9 cellular contexts compared by ENCODE assay signal in genomic region chr19:7098096-7098495, GRCh38. TPM values are rescaled to one million over a fixed set of nuclear protein-coding genes. Genes with fewer than 3 reads are reported as not detected.
DNase-seq lines count a peak whose midpoint lies in the region; ATAC-seq, FAIRE-seq and TF ChIP-seq lines count a peak whose summit lies in the region.
"Had no signal": no experiment of that assay in that cellular context is flagged by ENCODE, and none has a peak within 500 bp of the region (broad histone marks: within the 10 kb centered on the region; RNA-seq: fewer than 3 reads in every experiment).

No MANE protein-coding gene starts in this region.

- no peak overlapping the region for H2AFZ ChIP-seq in HepG2 (ENCODE audit: low read length)

- no peak for TF ChIP-seq RAD21 in HepG2 (CRISPR knock-in tag; IDR thresholded peaks at IDR 0.05)

- peaks cover 18% of the 10 kb centered on the region for H3K36me3 Mint-ChIP-seq in activated naive CD4-positive, alpha-beta T cell treated with anti-CD3 and anti-CD28 coated beads, Interleukin-2, amount 50 U/mL, for 24 hours

- peaks cover 25% of the 10 kb centered on the region for H3K4me1 Mint-ChIP-seq in activated naive CD4-positive, alpha-beta T cell treated with anti-CD3 and anti-CD28 coated beads, Interleukin-2, amount 50 U/mL, for 24 hours

- TF ChIP-seq CTCF in heart left ventricle (IDR thresholded peaks at IDR 0.05) (no peak), HepG2 (CRISPR knock-in tag; IDR thresholded peaks at IDR 0.05) (no peak), upper lobe of right lung (IDR thresholded peaks at IDR 0.05) (no peak)

- H4K20me1 ChIP-seq in HepG2 (ENCODE audit: insufficient read depth, low read length), result no peaks in the 10 kb centered on the region

- intact Hi-C loops in heart left ventricle (cut with DNase I) (loop anchor here in 1 of 10 donors (1.0 kb wide), 1 partner anchor 29 kb away; the partner anchor contains the start of gene ZNF557), right cardiac atrium (cut with DNase I) (no loop called here), HepG2 (cut with micrococcal nuclease; ENCODE audit: unreplicated experiment) (no loop called here), upper lobe of right lung (cut with DNase I) (no loop called here)

- no peaks in the 10 kb centered on the region for H3K27me3 Mint-ChIP-seq in activated naive CD4-positive, alpha-beta T cell treated with anti-CD3 and anti-CD28 coated beads, Interleukin-2, amount 50 U/mL, for 24 hours

- in situ Hi-C loops in HepG2 (cut with HindIII; ENCODE audit: extremely low pct_ligation_motif_present, low pct_unique_long_range_greater_than_20kb), result no loop called here

- 93 to 100% (median 96%) methylated on average over 3 of the region's 3 CpGs for WGBS in heart left ventricle, 4 donors
- WGBS in right cardiac atrium, result 97% methylated on average over 3 of the region's 3 CpGs
- WGBS in HepG2 (ENCODE audit: low lambda C conversion rate), result 100% methylated on average over 3 of the region's 3 CpGs

- H3K4me1 ChIP-seq in heart left ventricle (peaks cover 0 to 12% (median 4%) of the 10 kb centered on the region in 12 donors), right cardiac atrium (ENCODE audit: control insufficient read depth, insufficient read depth, low read length) (no peaks in the 10 kb centered on the region), HepG2 (ENCODE audit: insufficient read depth, low read length) (peaks cover 37% of the 10 kb centered on the region), upper lobe of right lung (no peaks in the 10 kb centered on the region)

- BruUV-seq in HepG2 (replicated peaks; lab: Mats Ljungman, UMichigan), result no TSS peak

- H3K4me2 ChIP-seq in HepG2 (ENCODE audit: low read depth, low read length), result peak overlapping the region; percentile 95

- no peak for FAIRE-seq in HepG2 (lab: Jason Lieb, UNC)

- peaks cover 20% of the 10 kb centered on the region for H3K9me3 Mint-ChIP-seq in activated naive CD4-positive, alpha-beta T cell treated with anti-CD3 and anti-CD28 coated beads, Interleukin-2, amount 50 U/mL, for 24 hours

- CTCF ChIA-PET in HepG2 (lab: Yijun Ruan, JAX; ENCODE audit: low intra/inter-chr PET ratio, low total read pairs), result no interaction called here

- DNase-seq in heart left ventricle (no peak), right cardiac atrium (no peak), HepG2 (ENCODE audit: low spot score) (no peak), upper lobe of right lung (no peak), cortex of kidney (lab: John Stamatoyannopoulos, UW) (no peak), DMS153 (lab: John Stamatoyannopoulos, UW) (no peak), HuH-7.5 (ENCODE audit: low spot score) (no peak)

- H3K9me3 ChIP-seq in heart left ventricle (peaks cover 0 to 49% (median 16%) of the 10 kb centered on the region in 12 donors), right cardiac atrium (ENCODE audit: control insufficient read depth, low read length) (no peaks in the 10 kb centered on the region), HepG2 (ENCODE audit: low read length) (peaks cover 6% of the 10 kb centered on the region; the same call in 1 of the 2 replicates), upper lobe of right lung (peaks cover 7% of the 10 kb centered on the region)

- TF ChIP-seq POLR2A in heart left ventricle (IDR thresholded peaks at IDR 0.05), result no peak
- no peak for TF ChIP-seq POLR2A in HepG2 (IDR thresholded peaks at IDR 0.05; ENCODE audit: insufficient read depth in 1 of 2, low read depth in 2 of 2, low read length in 2 of 2)

- no peaks in the 10 kb centered on the region for H3K79me2 ChIP-seq in HepG2 (ENCODE audit: insufficient read depth, low read length)

- H3K27ac Mint-ChIP-seq in activated naive CD4-positive, alpha-beta T cell treated with anti-CD3 and anti-CD28 coated beads, Interleukin-2, amount 50 U/mL, for 24 hours, result peak overlapping the region; percentile 94

- no peak for ATAC-seq in heart left ventricle
- no peak for ATAC-seq in right cardiac atrium
- ATAC-seq in HepG2, result no peak
- ATAC-seq in upper lobe of right lung, result no peak

- H3K27me3 ChIP-seq in heart left ventricle (no peaks in the 10 kb centered on the region), right cardiac atrium (ENCODE audit: control insufficient read depth, insufficient read depth) (no peaks in the 10 kb centered on the region), HepG2 (ENCODE audit: control insufficient read depth in 1 of 2, insufficient read depth in 2 of 2, low read length in 2 of 2) (no peaks in the 10 kb centered on the region), upper lobe of right lung (no peaks in the 10 kb centered on the region)

- TF ChIP-seq EP300 in HepG2 (IDR thresholded peaks at IDR 0.05; ENCODE audit: low read depth in 2 of 2, low read length in 2 of 2), result no peak
- no peak for TF ChIP-seq EP300 in HepG2 (CRISPR knock-in tag; IDR thresholded peaks at IDR 0.05; ENCODE audit: borderline replicate concordance)

- H3K27ac ChIP-seq in heart left ventricle (peak overlapping the region in 8 of 12 donors; percentile 91 to 98 (median 94)), right cardiac atrium (ENCODE audit: low read length) (no peak overlapping the region), HepG2 (ENCODE audit: extremely low read length, insufficient read depth, low read length) (no peak overlapping the region), upper lobe of right lung (peak overlapping the region; percentile 91)

- H3K4me3 ChIP-seq in heart left ventricle (peak overlapping the region in 11 of 12 donors; percentile 45 to 91 (median 64)), right cardiac atrium (ENCODE audit: low read length) (no peak overlapping the region), HepG2 (replicated peaks in 1 of 3; ENCODE audit: insufficient read depth in 1 of 3, low read depth in 2 of 3, low read length in 3 of 3) (peak overlapping the region; percentile 66 to 83 (median 77); a peak in 4 of 6 replicates), upper lobe of right lung (peak overlapping the region; percentile 66)

- no peak overlapping the region for H3K9ac ChIP-seq in HepG2 (ENCODE audit: insufficient read depth, low read depth, low read length)

- peak overlapping the region; percentile 91 for H3K4me3 Mint-ChIP-seq in activated naive CD4-positive, alpha-beta T cell treated with anti-CD3 and anti-CD28 coated beads, Interleukin-2, amount 50 U/mL, for 24 hours

- POLR2A ChIA-PET in HepG2 (lab: Yijun Ruan, JAX), result no interaction called here

- H3K36me3 ChIP-seq in heart left ventricle (no peaks in the 10 kb centered on the region), HepG2 (replicated peaks in 1 of 2; ENCODE audit: control insufficient read depth in 1 of 2, insufficient read depth in 2 of 2, low read length in 2 of 2) (no peaks in the 10 kb centered on the region), upper lobe of right lung (no peaks in the 10 kb centered on the region)

RNA-seq across cellular contexts. Expression of gene ZNF557, which starts 28.6 kb away (rescaled TPM):
- total RNA-seq in heart left ventricle (1 to 10 TPM; 3.1 to 7.1 (median 3.9) TPM), right cardiac atrium (1 to 10 TPM; 4.8 to 5.8 (median 5.0) TPM), HepG2 (2016; rRNA removed; fragmentation: Illumina TruSeq; extraction: Trizol) (7.8 and 10.0 TPM in 2 replicates), upper lobe of right lung (11.1 TPM)
- polyA plus RNA-seq in heart left ventricle (1 to 10 TPM; 1.9 to 2.0 TPM), right cardiac atrium (2.3 TPM), HepG2 (2011; rRNA removed) (2.0 and 2.1 TPM in 2 replicates)
- total RNA-seq in HepG2 (2016; cell fraction: cytosol; rRNA removed; fragmentation: Illumina TruSeq; extraction: Trizol; ENCODE audit: low read depth), result 0.71 and 0.88 TPM in 2 replicates
- 8.6 and 9.5 TPM in 2 replicates for total RNA-seq in HepG2 (2016; cell fraction: insoluble cytoplasmic fraction; rRNA removed; fragmentation: Illumina TruSeq; extraction: Trizol)
- total RNA-seq in HepG2 (2016; cell fraction: membrane; rRNA removed; fragmentation: Illumina TruSeq; extraction: Trizol), result 3.4 and 3.8 TPM in 2 replicates
- 6.4 and 8.7 TPM in 2 replicates for total RNA-seq in HepG2 (2016; cell fraction: nucleus; rRNA removed; fragmentation: Illumina TruSeq; extraction: Trizol)
- 1.2 TPM in 2 replicates for polyA plus RNA-seq in HepG2 (2011; cell fraction: cytosol; rRNA removed)
- 3.4 TPM in 2 replicates for polyA plus RNA-seq in HepG2 (2011; cell fraction: nucleus; rRNA removed)
- polyA plus RNA-seq in HepG2 (2012), result 1.3 and 1.5 TPM in 2 replicates
- polyA plus RNA-seq in HepG2 (2016; cell fraction: cytosol; fragmentation: Illumina TruSeq; extraction: Trizol; ENCODE audit: low read depth), result 0.40 TPM in 2 replicates
- 2.5 and 2.6 TPM in 2 replicates for polyA plus RNA-seq in HepG2 (2016; cell fraction: insoluble cytoplasmic fraction; fragmentation: Illumina TruSeq; extraction: Trizol; ENCODE audit: low read depth)
- polyA plus RNA-seq in HepG2 (2016; cell fraction: membrane; fragmentation: Illumina TruSeq; extraction: Trizol; ENCODE audit: low read depth), result 0.63 and 0.64 TPM in 2 replicates
- 5.8 and 6.3 TPM in 2 replicates for polyA plus RNA-seq in HepG2 (2016; cell fraction: nucleus; fragmentation: Illumina TruSeq; extraction: Trizol; ENCODE audit: insufficient read depth, low read depth)
- polyA minus RNA-seq in HepG2 (2011; rRNA and poly(A)+ RNA removed; ENCODE audit: low replicate concordance), result 7.5 and 21.3 TPM in 2 replicates
- 3.1 and 4.2 TPM in 2 replicates for polyA minus RNA-seq in HepG2 (2011; cell fraction: cytosol; rRNA and poly(A)+ RNA removed)
- 17.9 and 18.5 TPM in 2 replicates for polyA minus RNA-seq in HepG2 (2011; cell fraction: nucleus; rRNA and poly(A)+ RNA removed)

RNA-seq across cellular contexts. Expression of gene MBD3L3, which starts 39.6 kb away (rescaled TPM):
- total RNA-seq in heart left ventricle, result not detected
- not detected for polyA plus RNA-seq in heart left ventricle
- total RNA-seq in right cardiac atrium, result not detected
- polyA plus RNA-seq in right cardiac atrium, result not detected
- not detected in 2 replicates for total RNA-seq in HepG2 (2016; rRNA removed; fragmentation: Illumina TruSeq; extraction: Trizol)
- not detected in 2 replicates for total RNA-seq in HepG2 (2016; cell fraction: cytosol; rRNA removed; fragmentation: Illumina TruSeq; extraction: Trizol; ENCODE audit: low read depth)
- total RNA-seq in HepG2 (2016; cell fraction: insoluble cytoplasmic fraction; rRNA removed; fragmentation: Illumina TruSeq; extraction: Trizol), result not detected in 2 replicates
- total RNA-seq in HepG2 (2016; cell fraction: membrane; rRNA removed; fragmentation: Illumina TruSeq; extraction: Trizol), result not detected in 2 replicates
- total RNA-seq in HepG2 (2016; cell fraction: nucleus; rRNA removed; fragmentation: Illumina TruSeq; extraction: Trizol), result not detected in 2 replicates
- not detected in 2 replicates for polyA plus RNA-seq in HepG2 (2011; rRNA removed)
- not detected in 2 replicates for polyA plus RNA-seq in HepG2 (2011; cell fraction: cytosol; rRNA removed)
- not detected in 2 replicates for polyA plus RNA-seq in HepG2 (2011; cell fraction: nucleus; rRNA removed)
- not detected in 2 replicates for polyA plus RNA-seq in HepG2 (2012)
- polyA plus RNA-seq in HepG2 (2016; cell fraction: cytosol; fragmentation: Illumina TruSeq; extraction: Trizol; ENCODE audit: low read depth), result not detected in 2 replicates
- not detected in 2 replicates for polyA plus RNA-seq in HepG2 (2016; cell fraction: insoluble cytoplasmic fraction; fragmentation: Illumina TruSeq; extraction: Trizol; ENCODE audit: low read depth)
- not detected in 2 replicates for polyA plus RNA-seq in HepG2 (2016; cell fraction: membrane; fragmentation: Illumina TruSeq; extraction: Trizol; ENCODE audit: low read depth)
- not detected in 2 replicates for polyA plus RNA-seq in HepG2 (2016; cell fraction: nucleus; fragmentation: Illumina TruSeq; extraction: Trizol; ENCODE audit: insufficient read depth, low read depth)
- not detected in 2 replicates for polyA minus RNA-seq in HepG2 (2011; rRNA and poly(A)+ RNA removed; ENCODE audit: low replicate concordance)
- polyA minus RNA-seq in HepG2 (2011; cell fraction: cytosol; rRNA and poly(A)+ RNA removed), result not detected in 2 replicates
- polyA minus RNA-seq in HepG2 (2011; cell fraction: nucleus; rRNA and poly(A)+ RNA removed), result not detected in 2 replicates
- not detected for total RNA-seq in upper lobe of right lung
- total RNA-seq: liver had no signal
- polyA plus RNA-seq: liver had no signal

RNA-seq across cellular contexts. Expression of gene MBD3L2, which starts 49.0 kb away (rescaled TPM):
- total RNA-seq in heart left ventricle, result not detected
- polyA plus RNA-seq in heart left ventricle, result not detected
- total RNA-seq in right cardiac atrium, result not detected
- not detected for polyA plus RNA-seq in right cardiac atrium
- total RNA-seq in HepG2 (2016; rRNA removed; fragmentation: Illumina TruSeq; extraction: Trizol), result not detected in 2 replicates
- total RNA-seq in HepG2 (2016; cell fraction: cytosol; rRNA removed; fragmentation: Illumina TruSeq; extraction: Trizol; ENCODE audit: low read depth), result not detected in 2 replicates
- total RNA-seq in HepG2 (2016; cell fraction: insoluble cytoplasmic fraction; rRNA removed; fragmentation: Illumina TruSeq; extraction: Trizol), result not detected in 2 replicates
- not detected in 2 replicates for total RNA-seq in HepG2 (2016; cell fraction: membrane; rRNA removed; fragmentation: Illumina TruSeq; extraction: Trizol)
- total RNA-seq in HepG2 (2016; cell fraction: nucleus; rRNA removed; fragmentation: Illumina TruSeq; extraction: Trizol), result not detected in 2 replicates
- not detected in 2 replicates for polyA plus RNA-seq in HepG2 (2011; rRNA removed)
- not detected in 2 replicates for polyA plus RNA-seq in HepG2 (2011; cell fraction: cytosol; rRNA removed)
- not detected in 2 replicates for polyA plus RNA-seq in HepG2 (2011; cell fraction: nucleus; rRNA removed)
- not detected in 2 replicates for polyA plus RNA-seq in HepG2 (2012)
- not detected in 2 replicates for polyA plus RNA-seq in HepG2 (2016; cell fraction: cytosol; fragmentation: Illumina TruSeq; extraction: Trizol; ENCODE audit: low read depth)
- polyA plus RNA-seq in HepG2 (2016; cell fraction: insoluble cytoplasmic fraction; fragmentation: Illumina TruSeq; extraction: Trizol; ENCODE audit: low read depth), result not detected in 2 replicates
- not detected in 2 replicates for polyA plus RNA-seq in HepG2 (2016; cell fraction: membrane; fragmentation: Illumina TruSeq; extraction: Trizol; ENCODE audit: low read depth)
- polyA plus RNA-seq in HepG2 (2016; cell fraction: nucleus; fragmentation: Illumina TruSeq; extraction: Trizol; ENCODE audit: insufficient read depth, low read depth), result not detected in 2 replicates
- not detected in 2 replicates for polyA minus RNA-seq in HepG2 (2011; rRNA and poly(A)+ RNA removed; ENCODE audit: low replicate concordance)
- not detected in 2 replicates for polyA minus RNA-seq in HepG2 (2011; cell fraction: cytosol; rRNA and poly(A)+ RNA removed)
- not detected in 2 replicates for polyA minus RNA-seq in HepG2 (2011; cell fraction: nucleus; rRNA and poly(A)+ RNA removed)
- not detected for total RNA-seq in upper lobe of right lung
- total RNA-seq: liver had no signal
- polyA plus RNA-seq: liver had no signal

RNA-seq across cellular contexts. Expression of gene MBD3L4, which starts 58.1 kb away (rescaled TPM):
- total RNA-seq in heart left ventricle (not detected), right cardiac atrium (not detected), HepG2 (2016; rRNA removed; fragmentation: Illumina TruSeq; extraction: Trizol) (not detected in 2 replicates), upper lobe of right lung (not detected)
- polyA plus RNA-seq in heart left ventricle (not detected), right cardiac atrium (not detected), HepG2 (2011; rRNA removed) (not detected in 2 replicates)
- total RNA-seq in HepG2 (2016; cell fraction: cytosol; rRNA removed; fragmentation: Illumina TruSeq; extraction: Trizol; ENCODE audit: low read depth), result not detected in 2 replicates
- not detected in 2 replicates for total RNA-seq in HepG2 (2016; cell fraction: insoluble cytoplasmic fraction; rRNA removed; fragmentation: Illumina TruSeq; extraction: Trizol)
- total RNA-seq in HepG2 (2016; cell fraction: membrane; rRNA removed; fragmentation: Illumina TruSeq; extraction: Trizol), result not detected in 2 replicates
- not detected in 2 replicates for total RNA-seq in HepG2 (2016; cell fraction: nucleus; rRNA removed; fragmentation: Illumina TruSeq; extraction: Trizol)
- not detected in 2 replicates for polyA plus RNA-seq in HepG2 (2011; cell fraction: cytosol; rRNA removed)
- polyA plus RNA-seq in HepG2 (2011; cell fraction: nucleus; rRNA removed), result not detected in 2 replicates
- polyA plus RNA-seq in HepG2 (2012), result not detected in 2 replicates
- not detected in 2 replicates for polyA plus RNA-seq in HepG2 (2016; cell fraction: cytosol; fragmentation: Illumina TruSeq; extraction: Trizol; ENCODE audit: low read depth)
- not detected in 2 replicates for polyA plus RNA-seq in HepG2 (2016; cell fraction: insoluble cytoplasmic fraction; fragmentation: Illumina TruSeq; extraction: Trizol; ENCODE audit: low read depth)
- polyA plus RNA-seq in HepG2 (2016; cell fraction: membrane; fragmentation: Illumina TruSeq; extraction: Trizol; ENCODE audit: low read depth), result not detected in 2 replicates
- polyA plus RNA-seq in HepG2 (2016; cell fraction: nucleus; fragmentation: Illumina TruSeq; extraction: Trizol; ENCODE audit: insufficient read depth, low read depth), result not detected in 2 replicates
- polyA minus RNA-seq in HepG2 (2011; rRNA and poly(A)+ RNA removed; ENCODE audit: low replicate concordance), result not detected in 2 replicates
- polyA minus RNA-seq in HepG2 (2011; cell fraction: cytosol; rRNA and poly(A)+ RNA removed), result not detected in 2 replicates
- not detected in 2 replicates for polyA minus RNA-seq in HepG2 (2011; cell fraction: nucleus; rRNA and poly(A)+ RNA removed)
- total RNA-seq: liver had no signal
- polyA plus RNA-seq: liver had no signal

Comparison
In these comparisons a context has a peak if more than half of its experiments do, and no peak if none do; other contexts are left out.
1. H3K27ac ChIP-seq: peak in heart left ventricle (8 of 12) and upper lobe of right lung (single experiment); none in right cardiac atrium (single experiment) and HepG2 (single experiment).